14 cellular contexts compared by ENCODE assay signal in genomic region chr1:215273838-215274516, GRCh38.
DNase-seq lines count a peak whose midpoint lies in the region; ATAC-seq and TF ChIP-seq lines count a peak whose summit lies in the region.
"Had no signal": no experiment of that assay in that cellular context is flagged by ENCODE, and none has a peak within 500 bp of the region (broad histone marks: within the 10 kb centered on the region; RNA-seq: fewer than 3 reads in every experiment).

No MANE protein-coding gene starts in this region.

- H3K4me3 ChIP-seq in AG04450 (ENCODE audit: low read depth, low read length): no peak overlapping the region
- no peak overlapping the region for H3K4me3 ChIP-seq in Karpas-422 (ENCODE audit: low read length)
- H3K4me3 ChIP-seq: BLaER1 treated with 17β-estradiol and CSF1 and Interleukin-3, amounts not matched to agents 10 nM and 100 nM had no signal

- H3K9ac ChIP-seq in Karpas-422 (ENCODE audit: low read length): no peak overlapping the region
- H3K9ac ChIP-seq: BLaER1 treated with 17β-estradiol and CSF1 and Interleukin-3, amounts not matched to agents 10 nM and 100 nM had no signal

- no peaks in the 10 kb centered on the region for H3K79me2 ChIP-seq in Karpas-422 (ENCODE audit: low read length)

- no peaks in the 10 kb centered on the region for H3K27me3 ChIP-seq in AG04450 (ENCODE audit: control insufficient read depth, insufficient read depth, low read length)
- H3K27me3 ChIP-seq in Karpas-422 (ENCODE audit: low read length): no peaks in the 10 kb centered on the region
- H3K27me3 ChIP-seq: BLaER1 treated with 17β-estradiol and CSF1 and Interleukin-3, amounts not matched to agents 10 nM and 100 nM had no signal

- POLR2A ChIA-PET in AG04450 (lab: Yijun Ruan, JAX): no interaction called here

- H3K27ac ChIP-seq in AG04450 (ENCODE audit: low read depth, low read length) (no peak overlapping the region), Karpas-422 (ENCODE audit: low read length) (no peak overlapping the region)
- H3K27ac ChIP-seq: BLaER1 treated with 17β-estradiol and CSF1 and Interleukin-3, amounts not matched to agents 10 nM and 100 nM had no signal

- no peak overlapping the region for H2AFZ ChIP-seq in Karpas-422 (ENCODE audit: low read length)

- no peak overlapping the region for H3K4me2 ChIP-seq in Karpas-422 (ENCODE audit: low read depth, low read length, poor library complexity, severe bottlenecking)
- H3K4me2 ChIP-seq: BLaER1 treated with 17β-estradiol and CSF1 and Interleukin-3, amounts not matched to agents 10 nM and 100 nM had no signal

- CTCF ChIA-PET in AG04450 (lab: Charles Lee): interaction anchor here (1.2 kb wide), 1 partner anchor 252 kb away, joined by 3 read pairs; no protein-coding TSS in a partner anchor

- H3K36me3 ChIP-seq in Karpas-422 (ENCODE audit: insufficient read depth, low read length): no peaks in the 10 kb centered on the region
- H3K36me3 ChIP-seq: BLaER1 treated with 17β-estradiol and CSF1 and Interleukin-3, amounts not matched to agents 10 nM and 100 nM had no signal

- no peak for TF ChIP-seq CTCF in AG04450 (IDR thresholded peaks at IDR 0.05; ENCODE audit: low read depth, low read length)

- DNase-seq in AG04450 (ENCODE audit: low read depth, low spot score) (peak; percentile 53), HS-27A (ENCODE audit: low read depth) (peak; percentile 70), astrocyte of the hippocampus (ENCODE audit: low read depth, low spot score) (peak; percentile 72), glomerular visceral epithelial cell (ENCODE audit: extremely low spot score) (peak; percentile 78), NCI-H524 (lab: John Stamatoyannopoulos, UW) (no peak), Karpas-422 (no peak)
- DNase-seq: activated CD4-positive, alpha-beta T cell treated with anti-CD3 and anti-CD28 coated beads for 36 hours; NCI-H187; T-helper 1 cell had no signal

- no peaks in the 10 kb centered on the region for H3K9me2 ChIP-seq in Karpas-422 (replicated peaks; ENCODE audit: insufficient read depth, low read length)

- no peaks in the 10 kb centered on the region for H4K20me1 ChIP-seq in Karpas-422 (ENCODE audit: insufficient read depth, low read depth, low read length)
- H4K20me1 ChIP-seq: BLaER1 treated with 17β-estradiol and CSF1 and Interleukin-3, amounts not matched to agents 10 nM and 100 nM had no signal

- H3K4me1 ChIP-seq in Karpas-422 (ENCODE audit: low read length): no peaks in the 10 kb centered on the region

- ATAC-seq in HG03565 (IDR thresholded peaks at IDR 0.05; ENCODE audit: unreplicated experiment): no peak
- no peak for ATAC-seq in GM21529 (IDR thresholded peaks at IDR 0.05; ENCODE audit: unreplicated experiment)
- ATAC-seq: activated CD4-positive, alpha-beta T cell treated with anti-CD3 and anti-CD28 coated beads for 36 hours; left lobe of liver; natural killer cell treated with Interleukin-12 subunit alpha and Interleukin-12 subunit beta and Interleukin-15 and Interleukin-18, amount 100 ng/mL, for 72 hours had no signal

- H3K9me3 ChIP-seq in AG04450 (ENCODE audit: control insufficient read depth, insufficient read depth, low read length) (no peaks in the 10 kb centered on the region; the same call in 1 of the 2 replicates), Karpas-422 (ENCODE audit: low read length) (no peaks in the 10 kb centered on the region)
- H3K9me3 ChIP-seq: BLaER1 treated with 17β-estradiol and CSF1 and Interleukin-3, amounts not matched to agents 10 nM and 100 nM had no signal

Comparison
In these comparisons a context has a peak if more than half of its experiments do, and no peak if none do; other contexts are left out.
1. DNase-seq: peak in AG04450 (single experiment), HS-27A (single experiment), astrocyte of the hippocampus (single experiment) and glomerular visceral epithelial cell (single experiment); none in NCI-H524 (0 of 2) and Karpas-422 (single experiment).